In the genomic region with DNA sequence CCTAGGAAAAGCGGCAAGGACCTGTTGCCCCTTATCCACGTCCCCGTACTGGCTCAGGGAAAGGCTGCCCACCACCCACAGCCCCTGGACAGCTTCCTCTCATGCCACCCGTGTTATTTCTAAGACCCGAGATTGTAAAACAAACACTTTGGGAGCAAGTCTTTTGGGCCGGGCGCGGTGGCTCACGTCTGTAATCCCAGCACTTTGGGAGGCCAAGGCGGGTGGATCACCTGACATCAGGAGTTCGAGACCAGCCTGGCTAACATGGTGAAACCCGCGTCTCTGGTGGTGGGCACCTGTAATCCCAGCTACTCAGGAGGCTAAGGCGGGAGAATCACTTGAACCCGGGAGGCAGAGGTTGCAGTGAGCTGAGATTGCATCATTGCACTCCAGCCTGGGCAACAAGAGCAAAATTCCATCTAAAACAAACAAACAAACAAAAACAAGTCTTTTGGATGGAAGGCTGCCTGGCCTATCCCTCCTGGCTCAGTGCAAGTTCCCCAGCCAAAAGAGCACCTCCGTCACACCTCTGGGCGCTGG, we compare ENCODE assay signal across 8 cellular contexts. TPM values are rescaled to one million over a fixed set of nuclear protein-coding genes. Genes with fewer than 3 reads are reported as not detected.
DNase-seq lines count a peak whose midpoint lies in the region; ATAC-seq and TF ChIP-seq lines count a peak whose summit lies in the region.
"Not testable (repeated sequence)": the region's sequence is repeated elsewhere in the genome, so short reads cannot be mapped to it uniquely, and the experiment has no call there.

No MANE protein-coding gene starts in this region.

- H3K23ac ChIP-seq in mesendoderm (ENCODE audit: low read length) = not testable (repeated sequence)

- not testable (repeated sequence) for TF ChIP-seq EP300 in upper lobe of left lung (IDR thresholded peaks at IDR 0.05)

- not testable (repeated sequence) for H3K79me2 ChIP-seq in OCI-LY1 (ENCODE audit: insufficient read depth, low read length); mesendoderm (ENCODE audit: control insufficient read depth, insufficient read depth, low read length)

- not testable (repeated sequence) for H3K9me2 ChIP-seq in OCI-LY1 (ENCODE audit: low read depth, low read length)

- H2BK5ac ChIP-seq in mesendoderm (ENCODE audit: low read length) = not testable (repeated sequence)

- H3K4me3 Mint-ChIP-seq in Caco-2 (ENCODE audit: unreplicated experiment) (peak overlapping the region; percentile 71), glutamatergic neuron (ENCODE audit: unreplicated experiment) (peak overlapping the region; percentile 71)
- H3K4me3 Mint-ChIP-seq in activated CD8-positive, alpha-beta T cell treated with anti-CD3 and anti-CD28 coated beads, Interleukin-2, amount 10 ng/mL, durations not matched to agents 7 days and 5 days = peak overlapping the region; percentile 52
- H3K4me3 Mint-ChIP-seq in central memory CD8-positive, alpha-beta T cell = peak overlapping the region; percentile 71

- H2BK15ac ChIP-seq in mesendoderm (replicated peaks; ENCODE audit: low read depth) = not testable (repeated sequence)

- TF ChIP-seq CTCF in Caco-2 (IDR thresholded peaks at IDR 0.05; ENCODE audit: insufficient read depth in 1 of 2, low read depth in 1 of 2, low read length in 1 of 2, severe bottlenecking in 1 of 2, unreplicated experiment in 1 of 2); OCI-LY1 (IDR thresholded peaks at IDR 0.05; ENCODE audit: low read length); glutamatergic neuron (IDR thresholded peaks at IDR 0.05; ENCODE audit: partially characterized antibody, unreplicated experiment); upper lobe of left lung (IDR thresholded peaks at IDR 0.05): not testable (repeated sequence)

- not testable (repeated sequence) for H3K79me1 ChIP-seq in mesendoderm (ENCODE audit: low read length)

- CTCF ChIA-PET in Caco-2 (lab: Charles Lee) = interaction anchor here (0.7 to 1.9 kb wide), 2 partner anchors 15 to 22 kb away, joined by 4 to 11 read pairs; no protein-coding TSS in a partner anchor
- CTCF ChIA-PET in activated CD8-positive, alpha-beta T cell treated with anti-CD3 and anti-CD28 coated beads, Interleukin-2, amount 10 ng/mL, durations not matched to agents 7 days and 5 days (lab: Charles Lee) = interaction anchor here (0.7 to 2.7 kb wide), 3 partner anchors 22 to 477 kb away, joined by 3 to 11 read pairs (median 4); no protein-coding TSS in a partner anchor

- H3K36me3 ChIP-seq in Caco-2 (ENCODE audit: control insufficient read depth, insufficient read depth, low read length); OCI-LY1 (ENCODE audit: insufficient read depth, low read length); mesendoderm (ENCODE audit: control insufficient read depth, insufficient read depth, low read length); rectal smooth muscle tissue (ENCODE audit: control insufficient read depth, insufficient read depth, low read length); upper lobe of left lung: not testable (repeated sequence)

- not testable (repeated sequence) for H2AK5ac ChIP-seq in mesendoderm (ENCODE audit: low read length)

- H3K18ac ChIP-seq in mesendoderm (ENCODE audit: low read length) = not testable (repeated sequence)

- not testable (repeated sequence) for H3K36me3 Mint-ChIP-seq in Caco-2 (ENCODE audit: insufficient read depth, unreplicated experiment); activated CD8-positive, alpha-beta T cell treated with anti-CD3 and anti-CD28 coated beads, Interleukin-2, amount 10 ng/mL, durations not matched to agents 7 days and 5 days (ENCODE audit: low read depth); central memory CD8-positive, alpha-beta T cell (ENCODE audit: insufficient read depth); glutamatergic neuron (ENCODE audit: unreplicated experiment)

- not testable (repeated sequence) for H3K27ac ChIP-seq in OCI-LY1 (ENCODE audit: low read depth, low read length, poor library complexity, severe bottlenecking); mesendoderm (ENCODE audit: low read depth, low read length); rectal smooth muscle tissue (ENCODE audit: low read depth, low read length); upper lobe of left lung

- peak overlapping the region; percentile 17 for H3K56ac ChIP-seq in mesendoderm (ENCODE audit: low read length)

- H3K4ac ChIP-seq in mesendoderm (ENCODE audit: low read depth, low read length) = not testable (repeated sequence)

- not testable (repeated sequence) for DNase-seq in Caco-2; activated CD8-positive, alpha-beta T cell treated with anti-CD3 and anti-CD28 coated beads, Interleukin-2, amount 10 ng/mL, durations not matched to agents 7 days and 5 days; central memory CD8-positive, alpha-beta T cell (ENCODE audit: low spot score in 2 of 2); glutamatergic neuron; mesendoderm; upper lobe of left lung

- not testable (repeated sequence) for H3K27me3 Mint-ChIP-seq in Caco-2 (ENCODE audit: insufficient read depth, unreplicated experiment)
- H3K27me3 Mint-ChIP-seq in activated CD8-positive, alpha-beta T cell treated with anti-CD3 and anti-CD28 coated beads, Interleukin-2, amount 10 ng/mL, durations not matched to agents 7 days and 5 days (ENCODE audit: low read depth) = peaks cover 37% of the 10 kb centered on the region
- H3K27me3 Mint-ChIP-seq in central memory CD8-positive, alpha-beta T cell = peaks cover 20% of the 10 kb centered on the region
- H3K27me3 Mint-ChIP-seq in glutamatergic neuron (ENCODE audit: unreplicated experiment) = peaks cover 19% of the 10 kb centered on the region

- H3K27ac Mint-ChIP-seq in Caco-2 (ENCODE audit: unreplicated experiment); activated CD8-positive, alpha-beta T cell treated with anti-CD3 and anti-CD28 coated beads, Interleukin-2, amount 10 ng/mL, durations not matched to agents 7 days and 5 days; glutamatergic neuron (ENCODE audit: unreplicated experiment): not testable (repeated sequence)
- peak overlapping the region; percentile 11 for H3K27ac Mint-ChIP-seq in central memory CD8-positive, alpha-beta T cell (ENCODE audit: low read depth)

- not testable (repeated sequence) for H3K9me3 Mint-ChIP-seq in Caco-2 (ENCODE audit: unreplicated experiment); activated CD8-positive, alpha-beta T cell treated with anti-CD3 and anti-CD28 coated beads, Interleukin-2, amount 10 ng/mL, durations not matched to agents 7 days and 5 days (ENCODE audit: insufficient read depth); central memory CD8-positive, alpha-beta T cell; glutamatergic neuron (ENCODE audit: unreplicated experiment)

- not testable (repeated sequence) for ATAC-seq in activated CD8-positive, alpha-beta T cell treated with anti-CD3 and anti-CD28 coated beads, Interleukin-2, amount 10 ng/mL, durations not matched to agents 7 days and 5 days; central memory CD8-positive, alpha-beta T cell (replicated peaks; ENCODE audit: extremely low read depth, poor library complexity, severe bottlenecking); upper lobe of left lung (ENCODE audit: low FRiP score in 2 of 2)

- H3K9ac ChIP-seq in OCI-LY1 (ENCODE audit: low read length); rectal smooth muscle tissue (ENCODE audit: low read length): not testable (repeated sequence)
- peak overlapping the region; percentile 44 for H3K9ac ChIP-seq in mesendoderm (ENCODE audit: low read length)

- not testable (repeated sequence) for TF ChIP-seq POLR2A in upper lobe of left lung (IDR thresholded peaks at IDR 0.05)

- H3F3A ChIP-seq in OCI-LY1 (ENCODE audit: insufficient read depth, low read length) = not testable (repeated sequence)

- H4K8ac ChIP-seq in mesendoderm (ENCODE audit: low read depth, low read length) = not testable (repeated sequence)

- H2AFZ ChIP-seq in OCI-LY1 (ENCODE audit: low read length) = not testable (repeated sequence)

- no CpG with 5 or more reads among the region's 17 CpGs for WGBS in mesendoderm (ENCODE audit: extremely low coverage, insufficient coverage, low lambda C conversion rate)
- WGBS in upper lobe of left lung, 2 donors = 63 to 80% methylated on average over 8 to 17 of the region's 17 CpGs

- intact Hi-C loops in Caco-2 (cut with micrococcal nuclease; ENCODE audit: unreplicated experiment) = not testable (repeated sequence)

- H3K4me3 ChIP-seq in Caco-2 (ENCODE audit: low read depth, low read length) = peak overlapping the region; percentile 58
- peak overlapping the region; percentile 50 for H3K4me3 ChIP-seq in OCI-LY1 (ENCODE audit: low read depth, low read length, poor library complexity, severe bottlenecking)
- not testable (repeated sequence) for H3K4me3 ChIP-seq in mesendoderm (ENCODE audit: low read length)
- H3K4me3 ChIP-seq in rectal smooth muscle tissue (ENCODE audit: low read length) = peak overlapping the region; percentile 54
- H3K4me3 ChIP-seq in upper lobe of left lung = peak overlapping the region in 3 of 4 donors; percentile 58 to 74 (median 62)

- H3K4me2 ChIP-seq in OCI-LY1 (ENCODE audit: low read length) (peak overlapping the region; percentile 67), mesendoderm (ENCODE audit: low read length) (peak overlapping the region; percentile 67)

- BruUV-seq in Caco-2 (replicated peaks; lab: Mats Ljungman, UMichigan) = not testable (repeated sequence)

- not testable (repeated sequence) for H3K4me1 Mint-ChIP-seq in Caco-2 (ENCODE audit: low read depth, unreplicated experiment); glutamatergic neuron (ENCODE audit: low read depth, unreplicated experiment)
- peaks cover 12% of the 10 kb centered on the region for H3K4me1 Mint-ChIP-seq in activated CD8-positive, alpha-beta T cell treated with anti-CD3 and anti-CD28 coated beads, Interleukin-2, amount 10 ng/mL, durations not matched to agents 7 days and 5 days (ENCODE audit: low read depth)
- H3K4me1 Mint-ChIP-seq in central memory CD8-positive, alpha-beta T cell = peaks cover 11% of the 10 kb centered on the region

- H4K20me1 ChIP-seq in OCI-LY1 (ENCODE audit: insufficient read depth, low read length) = not testable (repeated sequence)

- not testable (repeated sequence) for H2BK120ac ChIP-seq in mesendoderm (ENCODE audit: low read depth, low read length)

- peaks cover 11% of the 10 kb centered on the region for H3K4me1 ChIP-seq in Caco-2
- H3K4me1 ChIP-seq in OCI-LY1 (ENCODE audit: insufficient read depth, low read length, severe bottlenecking); mesendoderm (ENCODE audit: control insufficient read depth, low read depth, low read length); rectal smooth muscle tissue (ENCODE audit: control insufficient read depth, insufficient read depth, low read length): not testable (repeated sequence)
- H3K4me1 ChIP-seq in upper lobe of left lung = peaks cover 6 to 21% (median 15%) of the 10 kb centered on the region in 4 donors

- POLR2A ChIA-PET in Caco-2 (lab: Charles Lee) = interaction anchor here (0.8 kb wide), 1 partner anchor 22 kb away, joined by 5 read pairs; no protein-coding TSS in a partner anchor
- POLR2A ChIA-PET in activated CD8-positive, alpha-beta T cell treated with anti-CD3 and anti-CD28 coated beads, Interleukin-2, amount 10 ng/mL, durations not matched to agents 7 days and 5 days (lab: Charles Lee) = interaction anchor here (0.8 kb wide), 1 partner anchor 68 kb away, joined by 3 read pairs; a partner anchor contains a TSS

- H3K27me3 ChIP-seq in Caco-2 (replicated peaks; ENCODE audit: control insufficient read depth, insufficient read depth, low read length); OCI-LY1 (ENCODE audit: insufficient read depth, low read length); mesendoderm (ENCODE audit: insufficient read depth, low read length, poor library complexity); rectal smooth muscle tissue (ENCODE audit: control insufficient read depth, insufficient read depth, low read length); upper lobe of left lung: not testable (repeated sequence)

- H4K5ac ChIP-seq in mesendoderm (ENCODE audit: low read length) = not testable (repeated sequence)

- not testable (repeated sequence) for H3K9me3 ChIP-seq in Caco-2; OCI-LY1 (ENCODE audit: low read length); upper lobe of left lung

RNA-seq across cellular contexts. Expression of a gene that starts 0.6 kb away (rescaled TPM):
- 1.3 and 1.5 TPM in 2 replicates for total RNA-seq in Caco-2 (2022)
- total RNA-seq in activated CD8-positive, alpha-beta T cell treated with anti-CD3 and anti-CD28 coated beads, Interleukin-2, amount 10 ng/mL, durations not matched to agents 7 days and 5 days = not detected
- 1.6 TPM for total RNA-seq in glutamatergic neuron (ENCODE audit: unreplicated experiment)
- 2.7 TPM for polyA plus RNA-seq in mesendoderm (2013, experiment 1 of 2)
- 2.1 TPM for polyA plus RNA-seq in mesendoderm (2013, experiment 2 of 2)
- total RNA-seq in upper lobe of left lung = 10 to 100 TPM in 1 of 6 donors, 1 to 10 TPM in 5; 4.2 to 12.6 (median 8.5) TPM

RNA-seq across cellular contexts. Expression of a gene that starts 14.1 kb away (rescaled TPM):
- total RNA-seq in Caco-2 (2022) (2.8 and 3.5 TPM in 2 replicates), glutamatergic neuron (ENCODE audit: unreplicated experiment) (1.2 TPM), upper lobe of left lung (under 1 TPM in 3 of 6 donors, not detected in 3; 0.13 to 0.46 (median 0.40) TPM)
- under 1 TPM in 1 of 2 experiments, not detected in 1; 0.05 TPM for total RNA-seq in activated CD8-positive, alpha-beta T cell treated with anti-CD3 and anti-CD28 coated beads, Interleukin-2, amount 10 ng/mL, durations not matched to agents 7 days and 5 days
- polyA plus RNA-seq in mesendoderm (2013, experiment 1 of 2) = 2.3 TPM
- polyA plus RNA-seq in mesendoderm (2013, experiment 2 of 2) = 2.2 TPM

RNA-seq across cellular contexts. Expression of a gene that starts 57.2 kb away (rescaled TPM):
- 332 and 339 TPM in 2 replicates for total RNA-seq in Caco-2 (2022)
- total RNA-seq in activated CD8-positive, alpha-beta T cell treated with anti-CD3 and anti-CD28 coated beads, Interleukin-2, amount 10 ng/mL, durations not matched to agents 7 days and 5 days = 100 to 1,000 TPM; 163 to 166 TPM
- 126 TPM for total RNA-seq in glutamatergic neuron (ENCODE audit: unreplicated experiment)
- polyA plus RNA-seq in mesendoderm (2013, experiment 1 of 2) = 157 TPM
- 157 TPM for polyA plus RNA-seq in mesendoderm (2013, experiment 2 of 2)
- 100 to 1,000 TPM in 4 of 6 donors, 10 to 100 TPM in 2; 54.5 to 212 (median 141) TPM for total RNA-seq in upper lobe of left lung
